Comparison of ENCODE assay signal across 1 cellular context in the genomic region with DNA sequence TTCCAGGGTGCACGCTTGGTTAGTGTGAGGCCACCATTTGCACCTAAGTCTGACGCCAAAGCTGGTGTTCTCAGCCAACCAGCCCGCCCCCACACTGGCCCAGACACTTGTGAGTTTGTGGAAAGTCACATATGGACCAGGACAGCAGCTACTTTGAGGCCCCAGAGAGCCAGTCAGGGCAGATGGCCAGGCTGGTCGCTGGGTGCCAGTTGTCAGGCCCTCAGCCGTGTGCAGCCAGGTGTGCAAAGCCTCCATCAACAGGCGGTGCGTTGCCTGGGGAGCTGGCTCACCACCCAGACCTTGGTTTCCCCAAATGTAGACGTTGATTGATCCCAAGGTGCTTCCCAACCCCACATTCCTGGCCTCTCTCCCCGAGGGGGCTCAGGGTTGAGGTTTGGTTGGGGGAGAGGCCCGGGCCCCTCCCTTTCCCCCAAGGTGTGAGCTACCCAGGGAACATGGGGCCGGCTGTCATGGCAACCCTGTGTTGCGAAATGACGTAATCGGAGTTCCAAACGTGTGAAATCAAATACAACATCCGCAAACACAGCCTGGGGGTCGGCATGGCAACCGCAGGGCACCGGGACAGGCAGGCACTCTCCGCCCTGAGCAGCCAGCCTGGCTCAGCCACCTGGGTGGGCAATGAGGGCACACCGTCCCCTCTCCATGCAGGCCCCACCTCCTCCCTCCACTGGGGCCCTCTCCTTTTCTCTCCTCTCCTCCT.
TF ChIP-seq lines count a peak whose summit lies in the region.

No MANE protein-coding gene starts in this region.

TF ChIP-seq in H1, 55 proteins besides CTCF, POLR2A, EP300 and RAD21:
- TF ChIP-seq, protein P1, sequence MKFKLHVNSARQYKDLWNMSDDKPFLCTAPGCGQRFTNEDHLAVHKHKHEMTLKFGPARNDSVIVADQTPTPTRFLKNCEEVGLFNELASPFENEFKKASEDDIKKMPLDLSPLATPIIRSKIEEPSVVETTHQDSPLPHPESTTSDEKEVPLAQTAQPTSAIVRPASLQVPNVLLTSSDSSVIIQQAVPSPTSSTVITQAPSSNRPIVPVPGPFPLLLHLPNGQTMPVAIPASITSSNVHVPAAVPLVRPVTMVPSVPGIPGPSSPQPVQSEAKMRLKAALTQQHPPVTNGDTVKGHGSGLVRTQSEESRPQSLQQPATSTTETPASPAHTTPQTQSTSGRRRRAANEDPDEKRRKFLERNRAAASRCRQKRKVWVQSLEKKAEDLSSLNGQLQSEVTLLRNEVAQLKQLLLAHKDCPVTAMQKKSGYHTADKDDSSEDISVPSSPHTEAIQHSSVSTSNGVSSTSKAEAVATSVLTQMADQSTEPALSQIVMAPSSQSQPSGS (IDR thresholded peaks at IDR 0.05; ENCODE audit: low read length) = peak; percentile 74; the same call in 1 of the 2 replicates
- 0 out of 2 replicates have a peak, but pooled peaks have one; percentile 22 for TF ChIP-seq CREB1 (IDR thresholded peaks at IDR 0.05)
- TF ChIP-seq, protein P2, sequence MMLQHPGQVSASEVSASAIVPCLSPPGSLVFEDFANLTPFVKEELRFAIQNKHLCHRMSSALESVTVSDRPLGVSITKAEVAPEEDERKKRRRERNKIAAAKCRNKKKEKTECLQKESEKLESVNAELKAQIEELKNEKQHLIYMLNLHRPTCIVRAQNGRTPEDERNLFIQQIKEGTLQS (IDR thresholded peaks at IDR 0.05; ENCODE audit: insufficient read depth, low read depth, low read length) = 0 out of 2 replicates have a peak, but pooled peaks have one; percentile 25
- peak; percentile 97 for TF ChIP-seq CEBPB (IDR thresholded peaks at IDR 0.05; ENCODE audit: low read depth, low read length)
- TF ChIP-seq BCL11A (IDR thresholded peaks at IDR 0.05; ENCODE audit: low read depth in 2 of 2, low read length in 2 of 2) = no peak
